Comparison of ENCODE assay signal across 16 cellular contexts in the genomic region with DNA sequence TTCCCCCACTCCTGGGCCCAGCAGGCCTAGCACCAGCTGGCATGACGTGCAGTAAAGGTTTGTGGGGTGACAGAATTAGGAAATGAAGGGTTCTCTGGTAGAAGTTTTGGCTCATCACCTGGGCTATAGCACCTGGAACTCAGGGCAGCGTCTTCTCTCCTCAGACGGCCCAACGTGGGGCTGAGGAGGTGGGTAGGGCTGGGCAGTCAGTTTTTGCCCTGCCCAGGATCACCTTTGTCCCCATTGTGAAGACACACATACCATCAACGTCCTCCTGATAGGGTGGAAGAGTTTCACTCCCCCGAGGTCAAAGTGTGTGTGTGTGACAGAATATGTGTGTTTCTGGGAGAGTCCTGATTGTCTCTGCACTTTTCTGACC. TPM values are rescaled to one million over a fixed set of nuclear protein-coding genes. Genes with fewer than 3 reads are reported as not detected.
DNase-seq lines count a peak whose midpoint lies in the region; ATAC-seq and TF ChIP-seq lines count a peak whose summit lies in the region.
"Had no signal": no experiment of that assay in that cellular context is flagged by ENCODE, and none has a peak within 500 bp of the region (broad histone marks: within the 10 kb centered on the region; RNA-seq: fewer than 3 reads in every experiment).

No MANE protein-coding gene starts in this region.

- H3K9me3 ChIP-seq in HUES48 (ENCODE audit: control insufficient read depth, insufficient read depth, low read length) (no peaks in the 10 kb centered on the region), lung (ENCODE audit: control insufficient read depth in 2 of 2, insufficient read depth in 1 of 2, low read length in 1 of 2) (no peaks in the 10 kb centered on the region), stomach smooth muscle (ENCODE audit: control insufficient read depth in 2 of 2, low read length in 2 of 2) (no peaks in the 10 kb centered on the region)

- H3K4me3 ChIP-seq in HUES48 (ENCODE audit: low read depth, low read length) (no peak overlapping the region), lung (no peak overlapping the region), stomach smooth muscle (ENCODE audit: low read length in 2 of 2) (peak overlapping the region in 1 of 2 donors; percentile 29)
- H3K4me3 ChIP-seq: SK-N-MC had no signal

- DNase-seq in lung (ENCODE audit: low spot score) (no peak), HFFc6 (no peak), NCI-H774 (lab: John Stamatoyannopoulos, UW) (no peak)
- DNase-seq: activated CD4-positive, alpha-beta memory T cell treated with anti-CD3 and anti-CD28 coated beads for 36 hours; NCI-H1694; NCI-H510A treated with DMSO at 0.1 percent for 48 hours; stimulated activated CD4-positive, alpha-beta T cell treated with anti-CD3 and anti-CD28 coated beads, Interleukin-12 subunit alpha, Interleukin-12 subunit beta, amount 100 ng/mL, for 4 hours had no signal

- H3K27me3 ChIP-seq in HUES48 (ENCODE audit: control insufficient read depth, insufficient read depth, low read length), result no peaks in the 10 kb centered on the region
- H3K27me3 ChIP-seq in lung (ENCODE audit: control insufficient read depth, insufficient read depth), result no peaks in the 10 kb centered on the region
- no peaks in the 10 kb centered on the region for H3K27me3 ChIP-seq in stomach smooth muscle (ENCODE audit: control insufficient read depth in 1 of 2, insufficient read depth in 2 of 2, low read length in 2 of 2)

- ATAC-seq in esophagus mucosa (peak; percentile 5), lung (ENCODE audit: insufficient read depth, low FRiP score) (no peak), GM18498 (IDR thresholded peaks at IDR 0.05; ENCODE audit: unreplicated experiment) (no peak), GM21367 (IDR thresholded peaks at IDR 0.05; ENCODE audit: unreplicated experiment) (no peak)

- TF ChIP-seq CTCF in lung (IDR thresholded peaks at IDR 0.05; ENCODE audit: control extremely low read depth, extremely low read depth) (no peak), HFFc6 (IDR thresholded peaks at IDR 0.05) (no peak)

- H3K27ac ChIP-seq in HUES48 (ENCODE audit: low read depth, low read length) (peak overlapping the region; percentile 33), lung (ENCODE audit: low read depth in 1 of 2, low read length in 1 of 2) (peak overlapping the region; percentile 82 to 84), stomach smooth muscle (ENCODE audit: low read length) (peak overlapping the region; percentile 99)
- H3K27ac ChIP-seq: SK-N-MC had no signal

- no peaks in the 10 kb centered on the region for H3K36me3 Mint-ChIP-seq in HFFc6 (ENCODE audit: low read depth)
- H3K36me3 Mint-ChIP-seq: activated CD4-positive, alpha-beta memory T cell treated with anti-CD3 and anti-CD28 coated beads for 36 hours had no signal

- H3K36me3 ChIP-seq in HUES48 (ENCODE audit: control insufficient read depth, insufficient read depth, low read length) (no peaks in the 10 kb centered on the region), lung (ENCODE audit: control insufficient read depth in 2 of 2, insufficient read depth in 2 of 2, low read length in 2 of 2) (no peaks in the 10 kb centered on the region), stomach smooth muscle (ENCODE audit: control insufficient read depth in 2 of 2, insufficient read depth in 2 of 2, low read length in 2 of 2) (no peaks in the 10 kb centered on the region)

- H3K9ac ChIP-seq in HUES48 (ENCODE audit: low read depth, low read length) (no peak overlapping the region), stomach smooth muscle (ENCODE audit: low read length in 2 of 2) (peak overlapping the region; percentile 62 to 86)

- no peak overlapping the region for H3K27ac Mint-ChIP-seq in HFFc6
- H3K27ac Mint-ChIP-seq: activated CD4-positive, alpha-beta memory T cell treated with anti-CD3 and anti-CD28 coated beads for 36 hours had no signal

- WGBS in lung, 2 donors, result 66 to 70% methylated on average over 6 of the region's 6 CpGs

- H3K4me1 ChIP-seq in HUES48 (ENCODE audit: control insufficient read depth, insufficient read depth, low read length), result peaks cover 19% of the 10 kb centered on the region
- peaks cover 0 to 19% of the 10 kb centered on the region in 2 donors for H3K4me1 ChIP-seq in lung (ENCODE audit: control insufficient read depth in 2 of 2, insufficient read depth in 2 of 2, low read length in 2 of 2)
- H3K4me1 ChIP-seq in stomach smooth muscle (ENCODE audit: control insufficient read depth, insufficient read depth, low read length), result peaks cover 76% of the 10 kb centered on the region

- peaks cover 6% of the 10 kb centered on the region; the same call in 1 of the 2 replicates for H3K4me1 Mint-ChIP-seq in HFFc6 (ENCODE audit: low read depth)

- no peak overlapping the region for H3K4me3 Mint-ChIP-seq in HFFc6
- H3K4me3 Mint-ChIP-seq: activated CD4-positive, alpha-beta memory T cell treated with anti-CD3 and anti-CD28 coated beads for 36 hours had no signal

- peaks cover 12% of the 10 kb centered on the region for H3K27me3 Mint-ChIP-seq in HFFc6 (ENCODE audit: insufficient read depth)

- H3K9me3 Mint-ChIP-seq in HFFc6, result no peaks in the 10 kb centered on the region
- H3K9me3 Mint-ChIP-seq: activated CD4-positive, alpha-beta memory T cell treated with anti-CD3 and anti-CD28 coated beads for 36 hours had no signal

RNA-seq across cellular contexts. Expression of a gene that starts 12.1 kb away (rescaled TPM):
- total RNA-seq in esophagus mucosa (not detected), lung (under 1 TPM; 0.21 to 0.23 TPM)
- polyA plus RNA-seq in lung, result under 1 TPM; 0.04 to 0.14 TPM
- total RNA-seq in HFFc6 (2021; fragmentation: NEBNext Ultra II Directional; extraction: Animal tissue kit (Norgen Biotek cat#: 25700)), result not detected
- total RNA-seq: activated CD4-positive, alpha-beta memory T cell treated with anti-CD3 and anti-CD28 coated beads for 36 hours; fibroblast of lung; OCI-LY7; subcutaneous adipose tissue had no signal

RNA-seq across cellular contexts. Expression of a gene that starts 20.8 kb away (rescaled TPM):
- total RNA-seq in esophagus mucosa (1.5 TPM), lung (10 to 100 TPM; 31.6 to 75.7 TPM)
- 10 to 100 TPM; 13.8 to 14.8 TPM for polyA plus RNA-seq in lung
- total RNA-seq in HFFc6 (2021; fragmentation: NEBNext Ultra II Directional; extraction: Animal tissue kit (Norgen Biotek cat#: 25700)), result not detected
- total RNA-seq: activated CD4-positive, alpha-beta memory T cell treated with anti-CD3 and anti-CD28 coated beads for 36 hours; OCI-LY7 had no signal

RNA-seq across cellular contexts. Expression of a gene that starts 26.4 kb away (rescaled TPM):
- total RNA-seq in esophagus mucosa (1.8 TPM), lung (1 to 10 TPM; 4.7 to 5.4 TPM)
- polyA plus RNA-seq in lung, result 1 to 10 TPM in 1 of 2 donors, under 1 TPM in 1; 0.96 to 2.2 TPM
- 1 to 10 TPM in 1 of 6 experiments, under 1 TPM in 5; 0.43 to 1.4 (median 0.64) TPM for total RNA-seq in HFFc6 (2021; fragmentation: NEBNext Ultra II Directional; extraction: Animal tissue kit (Norgen Biotek cat#: 25700))

RNA-seq across cellular contexts. Expression of a gene that starts 43.4 kb away (rescaled TPM):
- total RNA-seq in esophagus mucosa (not detected), lung (1 to 10 TPM in 1 of 2 donors, under 1 TPM in 1; 0.85 to 3.0 TPM)
- 1 to 10 TPM in 1 of 2 donors, under 1 TPM in 1; 0.98 to 7.3 TPM for polyA plus RNA-seq in lung
- not detected for total RNA-seq in HFFc6 (2021; fragmentation: NEBNext Ultra II Directional; extraction: Animal tissue kit (Norgen Biotek cat#: 25700))
- total RNA-seq: activated CD4-positive, alpha-beta memory T cell treated with anti-CD3 and anti-CD28 coated beads for 36 hours; OCI-LY7; subcutaneous adipose tissue had no signal

RNA-seq across cellular contexts. Expression of a gene that starts 45.0 kb away (rescaled TPM):
- total RNA-seq in esophagus mucosa (18.6 TPM), lung (10 to 100 TPM; 17.0 to 21.7 TPM)
- 10 to 100 TPM in 1 of 2 donors, 1 to 10 TPM in 1; 8.8 to 11.2 TPM for polyA plus RNA-seq in lung
- total RNA-seq in HFFc6 (2021; fragmentation: NEBNext Ultra II Directional; extraction: Animal tissue kit (Norgen Biotek cat#: 25700)), result 10 to 100 TPM; 18.5 to 32.1 (median 22.8) TPM

Comparison
In these comparisons a context has a peak if more than half of its experiments do, and no peak if none do; other contexts are left out.
1. H3K27ac ChIP-seq: peak in every context shown above with its lines; median percentile 99 in stomach smooth muscle; 83 in lung; 33 in HUES48.
2. RNA of a gene that starts 20.8 kb away (total RNA-seq): 31.6 to 75.7 TPM in lung; 1.5 TPM in esophagus mucosa (single experiment) and not detected in HFFc6; every median in the first group is over 10 times any median in the second.